Comparison of ENCODE assay signal across 19 cellular contexts in the genomic region with DNA sequence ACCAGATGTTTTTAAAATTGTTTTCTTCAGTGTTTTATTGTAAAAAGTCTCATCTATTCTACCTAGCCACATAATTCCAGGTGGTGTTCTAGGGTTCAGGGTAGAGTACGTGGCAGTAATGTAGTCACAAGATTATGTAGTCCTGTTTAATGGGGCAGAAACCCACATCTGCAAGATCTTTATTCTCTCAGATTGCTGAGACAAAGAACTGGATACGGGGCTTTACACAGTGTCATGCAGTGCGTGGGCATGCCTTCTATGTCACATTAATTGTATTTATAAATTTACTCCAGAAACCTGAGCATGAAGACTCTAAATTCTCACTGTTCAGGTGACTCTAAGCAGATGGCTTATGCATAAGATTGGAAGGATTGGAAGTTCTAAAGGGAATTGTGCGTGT.
"Had no signal": no experiment of that assay in that cellular context is flagged by ENCODE, and none has a peak within 500 bp of the region (broad histone marks: within the 10 kb centered on the region; RNA-seq: fewer than 3 reads in every experiment).

No MANE protein-coding gene starts in this region.

- H3K4me1 Mint-ChIP-seq: T-cell had no signal

- H3K27me3 ChIP-seq: foreskin keratinocyte, sigmoid colon, thyroid gland had no signal

- H3K9me3 Mint-ChIP-seq: activated CD4-positive, alpha-beta T cell treated with anti-CD3 and anti-CD28 coated beads, Interleukin-2, amount 10 ng/mL, durations not matched to agents 7 days and 5 days; nephron progenitor cell had no signal

- H3K27me3 Mint-ChIP-seq: activated CD4-positive, alpha-beta T cell treated with anti-CD3 and anti-CD28 coated beads, Interleukin-2, amount 10 ng/mL, durations not matched to agents 7 days and 5 days; activated naive CD8-positive, alpha-beta T cell; T-cell had no signal

- H3K27ac ChIP-seq: foreskin keratinocyte, sigmoid colon, thyroid gland had no signal

- H3K4me3 Mint-ChIP-seq: activated CD4-positive, alpha-beta T cell treated with anti-CD3 and anti-CD28 coated beads, Interleukin-2, amount 10 ng/mL, durations not matched to agents 7 days and 5 days; activated CD8-positive, alpha-beta T cell treated with anti-CD3 and anti-CD28 coated beads, Interleukin-2, amount 10 ng/mL, durations not matched to agents 7 days and 5 days; activated naive CD8-positive, alpha-beta T cell; activated T-cell treated with anti-CD3 and anti-CD28 coated beads, Interleukin-2, amount 50 U/mL, for 72 hours; nephron progenitor cell; T-cell had no signal

- H3K4me3 ChIP-seq: lung, sigmoid colon, thyroid gland had no signal

- ATAC-seq: activated CD8-positive, alpha-beta T cell treated with anti-CD3 and anti-CD28 coated beads, Interleukin-2, amount 10 ng/mL, durations not matched to agents 7 days and 5 days; left lobe of liver; T-cell had no signal

- H3K36me3 ChIP-seq: sigmoid colon, thyroid gland had no signal

- DNase-seq: activated CD4-positive, alpha-beta T cell treated with anti-CD3 and anti-CD28 coated beads, Interleukin-2, amount 10 ng/mL, durations not matched to agents 7 days and 5 days; activated CD4-positive, CD25-positive, alpha-beta regulatory T cell; activated CD8-positive, alpha-beta memory T cell treated with anti-CD3 and anti-CD28 coated beads, Interleukin-2, amount 50 U/mL, for 48 hours; activated CD8-positive, alpha-beta T cell treated with anti-CD3 and anti-CD28 coated beads, Interleukin-2, amount 10 ng/mL, durations not matched to agents 7 days and 5 days; activated T-cell treated with anti-CD3 and anti-CD28 coated beads, Interleukin-2, amount 50 U/mL, for 72 hours; effector memory CD4-positive, alpha-beta T cell; foreskin keratinocyte; glutamatergic neuron; hippocampal formation; nephron progenitor cell; nucleus accumbens; sigmoid colon; stimulated activated CD4-positive, alpha-beta T cell treated with anti-CD3 and anti-CD28 coated beads, Interleukin-4, amount 100 ng/mL, for 24 hours; stimulated activated naive CD4-positive, alpha-beta T cell; T-cell; thyroid gland had no signal

- H3K9me3 ChIP-seq: sigmoid colon, thyroid gland had no signal

- H3K27ac Mint-ChIP-seq: activated CD4-positive, alpha-beta T cell treated with anti-CD3 and anti-CD28 coated beads, Interleukin-2, amount 10 ng/mL, durations not matched to agents 7 days and 5 days; activated CD8-positive, alpha-beta T cell treated with anti-CD3 and anti-CD28 coated beads, Interleukin-2, amount 10 ng/mL, durations not matched to agents 7 days and 5 days; activated naive CD8-positive, alpha-beta T cell; activated T-cell treated with anti-CD3 and anti-CD28 coated beads, Interleukin-2, amount 50 U/mL, for 72 hours; nephron progenitor cell; T-cell had no signal
